Comparison of ENCODE assay signal across 8 cellular contexts in genomic region chr15:90062729-90063684, GRCh38. TPM values are rescaled to one million over a fixed set of nuclear protein-coding genes. Genes with fewer than 3 reads are reported as not detected.
DNase-seq lines count a peak whose midpoint lies in the region; ATAC-seq and TF ChIP-seq lines count a peak whose summit lies in the region.

No MANE protein-coding gene starts in this region.

- 74 to 78% methylated on average over 17 to 27 of the region's 28 CpGs for WGBS in mesodermal cell (ENCODE audit: insufficient coverage in 2 of 2), 2 experiments
- WGBS in tibial nerve, 2 donors: 62 to 64% methylated on average over 24 to 28 of the region's 28 CpGs

- no peak overlapping the region for H3K4me3 ChIP-seq in mesodermal cell (ENCODE audit: extremely low read depth, insufficient read depth, low read length, poor library complexity, severe bottlenecking)
- no peak overlapping the region for H3K4me3 ChIP-seq in tibial nerve

- H3K27me3 ChIP-seq in tibial nerve: no peaks in the 10 kb centered on the region

- H3K9me3 Mint-ChIP-seq in activated naive CD4-positive, alpha-beta T cell treated with anti-CD3 and anti-CD28 coated beads for 36 hours: no peaks in the 10 kb centered on the region
- peaks cover 0 to 3% (median 0%) of the 10 kb centered on the region in 5 experiments for H3K9me3 Mint-ChIP-seq in brain

- H3K27me3 Mint-ChIP-seq in activated naive CD4-positive, alpha-beta T cell treated with anti-CD3 and anti-CD28 coated beads for 36 hours (ENCODE audit: low read depth): no peaks in the 10 kb centered on the region
- H3K27me3 Mint-ChIP-seq in brain: no peaks in the 10 kb centered on the region

- TF ChIP-seq CTCF in brain (conservative IDR thresholded peaks at IDR 0.05) (no peak), tibial nerve (IDR thresholded peaks at IDR 0.05) (no peak)

- TF ChIP-seq POLR2A in tibial nerve (IDR thresholded peaks at IDR 0.05): no peak

- DNase-seq in activated naive CD4-positive, alpha-beta T cell treated with anti-CD3 and anti-CD28 coated beads for 36 hours: no peak
- no peak for DNase-seq in activated naive CD4-positive, alpha-beta T cell treated with Interleukin-2 at 50 U/mL for 16 hours
- DNase-seq in tibial nerve (ENCODE audit: low spot score in 2 of 2) (no peak), COR-L47 (lab: John Stamatoyannopoulos, UW) (no peak)

- H3K27ac ChIP-seq in mesodermal cell (ENCODE audit: low read depth, low read length, severe bottlenecking): peak overlapping the region; percentile 43
- H3K27ac ChIP-seq in tibial nerve: peak overlapping the region in 3 of 4 donors; percentile 63 to 70 (median 65)

- H3K4me3 Mint-ChIP-seq in activated naive CD4-positive, alpha-beta T cell treated with anti-CD3 and anti-CD28 coated beads for 36 hours: no peak overlapping the region
- peak overlapping the region in 1 of 5 experiments; percentile 63 for H3K4me3 Mint-ChIP-seq in brain

- peaks cover 11% of the 10 kb centered on the region for H3K36me3 ChIP-seq in mesodermal cell (ENCODE audit: control insufficient read depth, insufficient read depth, low read length)
- H3K36me3 ChIP-seq in tibial nerve: peaks cover 0 to 13% (median 0%) of the 10 kb centered on the region in 3 donors

- no peak for ATAC-seq in HG03342 (IDR thresholded peaks at IDR 0.05; ENCODE audit: unreplicated experiment)
- no peak for ATAC-seq in GM18511 (IDR thresholded peaks at IDR 0.05; ENCODE audit: unreplicated experiment)

- peak overlapping the region; percentile 73 for H3K27ac Mint-ChIP-seq in activated naive CD4-positive, alpha-beta T cell treated with anti-CD3 and anti-CD28 coated beads for 36 hours
- H3K27ac Mint-ChIP-seq in brain: peak overlapping the region; percentile 18 to 95 (median 90)

- H3K4me1 ChIP-seq in mesodermal cell (ENCODE audit: control insufficient read depth, insufficient read depth, low read length, poor library complexity, severe bottlenecking) (peaks cover 62% of the 10 kb centered on the region), tibial nerve (peaks cover 0 to 67% (median 39%) of the 10 kb centered on the region in 4 donors)

- peaks cover 46% of the 10 kb centered on the region for H3K4me1 Mint-ChIP-seq in activated naive CD4-positive, alpha-beta T cell treated with anti-CD3 and anti-CD28 coated beads for 36 hours (ENCODE audit: low read depth)
- H3K4me1 Mint-ChIP-seq in brain: peaks cover 44% of the 10 kb centered on the region

- H3K9me3 ChIP-seq in mesodermal cell (ENCODE audit: control insufficient read depth, low read length) (no peaks in the 10 kb centered on the region), tibial nerve (no peaks in the 10 kb centered on the region)

- intact Hi-C loops in activated naive CD4-positive, alpha-beta T cell treated with anti-CD3 and anti-CD28 coated beads for 36 hours (cut with micrococcal nuclease): no loop called here

- TF ChIP-seq EP300 in tibial nerve (IDR thresholded peaks at IDR 0.05): no peak

- peaks cover 3% of the 10 kb centered on the region for H3K36me3 Mint-ChIP-seq in activated naive CD4-positive, alpha-beta T cell treated with anti-CD3 and anti-CD28 coated beads for 36 hours (ENCODE audit: low read depth)
- H3K36me3 Mint-ChIP-seq in brain: no peaks in the 10 kb centered on the region

- CTCF ChIA-PET in activated naive CD4-positive, alpha-beta T cell treated with anti-CD3 and anti-CD28 coated beads for 36 hours (lab: Charles Lee): no interaction called here

RNA-seq across cellular contexts. Expression of gene IDH2, which starts 39.3 kb away (rescaled TPM):
- total RNA-seq in activated naive CD4-positive, alpha-beta T cell treated with anti-CD3 and anti-CD28 coated beads for 36 hours: 100 to 1,000 TPM; 225 to 229 TPM
- 209 TPM for polyA plus RNA-seq in brain (ENCODE audit: insufficient read depth, low read depth, low replicate concordance)
- polyA plus RNA-seq in mesodermal cell (2013, experiment 1 of 2): 155 TPM
- 140 TPM for polyA plus RNA-seq in mesodermal cell (2013, experiment 2 of 2)
- 10 to 100 TPM; 15.7 to 41.4 (median 20.3) TPM for total RNA-seq in tibial nerve

Comparison
In these comparisons a context has a peak if more than half of its experiments do, and no peak if none do; other contexts are left out.
1. RNA of gene IDH2, which starts 39.3 kb away (total RNA-seq): 225 to 229 TPM in activated naive CD4-positive, alpha-beta T cell treated with anti-CD3 and anti-CD28 coated beads for 36 hours; 15.7 to 41.4 TPM in tibial nerve; every median in the first group is over 4 times any median in the second.